26 cellular contexts compared by ENCODE assay signal in the genomic region with DNA sequence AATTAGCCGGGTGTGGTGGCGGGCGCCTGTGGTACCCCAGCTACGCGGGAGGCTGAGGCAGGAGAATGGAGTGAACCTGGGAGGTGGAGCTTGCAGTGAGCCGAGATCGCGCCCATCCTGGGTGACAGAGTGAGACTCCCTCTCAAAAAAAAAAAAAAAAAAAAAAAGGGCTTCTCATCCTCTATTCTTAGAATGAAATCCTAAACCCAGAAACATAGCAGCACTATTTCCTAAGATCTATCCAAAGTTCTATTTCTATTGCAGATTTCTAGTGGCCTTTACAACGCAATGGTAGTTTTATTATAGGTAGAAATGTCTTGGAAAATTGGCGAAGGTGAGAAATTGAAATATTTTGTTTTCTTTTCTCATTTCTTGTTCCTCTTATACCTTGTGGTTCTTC.
"Had no signal": no experiment of that assay in that cellular context is flagged by ENCODE, and none has a peak within 500 bp of the region (broad histone marks: within the 10 kb centered on the region; RNA-seq: fewer than 3 reads in every experiment).

No MANE protein-coding gene starts in this region.

- H3K36me3 ChIP-seq: colonic mucosa, esophagus muscularis mucosa, esophagus squamous epithelium, gastrocnemius medialis, gastroesophageal sphincter, heart left ventricle had no signal

- FAIRE-seq: colon, endometrium, endothelial cell of umbilical vein had no signal

- ATAC-seq: effector memory CD8-positive, alpha-beta T cell; esophagus mucosa; foreskin keratinocyte; gastroesophageal sphincter; heart left ventricle had no signal

- H3K4me1 ChIP-seq: colonic mucosa, esophagus squamous epithelium, foreskin keratinocyte, gastroesophageal sphincter, heart left ventricle had no signal

- H3K4me3 ChIP-seq: colonic mucosa, coronary artery, dorsolateral prefrontal cortex, esophagus muscularis mucosa, esophagus squamous epithelium, gastrocnemius medialis, gastroesophageal sphincter, heart left ventricle had no signal

- DNase-seq: colonic mucosa; cortex of kidney; dermis blood vessel endothelial cell; dorsolateral prefrontal cortex; effector CD4-positive, alpha-beta T cell; effector CD8-positive, alpha-beta T cell; effector memory CD4-positive, alpha-beta T cell; effector memory CD8-positive, alpha-beta T cell; endodermal cell; erythroblast; esophagus squamous epithelium; foreskin fibroblast; foreskin keratinocyte; foreskin melanocyte; gastrocnemius medialis; glutamatergic neuron; head of caudate nucleus had no signal

- H3K9me3 ChIP-seq: colonic mucosa, esophagus muscularis mucosa, esophagus squamous epithelium, gastrocnemius medialis, gastroesophageal sphincter, heart left ventricle had no signal

- H3K27me3 ChIP-seq: colonic mucosa, dorsolateral prefrontal cortex, esophagus muscularis mucosa, esophagus squamous epithelium, foreskin keratinocyte, gastrocnemius medialis, gastroesophageal sphincter had no signal

- H3K27ac ChIP-seq: colonic mucosa, coronary artery, dorsolateral prefrontal cortex, epithelial cell of prostate, esophagus muscularis mucosa, esophagus squamous epithelium, foreskin keratinocyte, gastroesophageal sphincter, heart left ventricle had no signal
